ENCODE assay signal across 1 cellular context in the genomic region with DNA sequence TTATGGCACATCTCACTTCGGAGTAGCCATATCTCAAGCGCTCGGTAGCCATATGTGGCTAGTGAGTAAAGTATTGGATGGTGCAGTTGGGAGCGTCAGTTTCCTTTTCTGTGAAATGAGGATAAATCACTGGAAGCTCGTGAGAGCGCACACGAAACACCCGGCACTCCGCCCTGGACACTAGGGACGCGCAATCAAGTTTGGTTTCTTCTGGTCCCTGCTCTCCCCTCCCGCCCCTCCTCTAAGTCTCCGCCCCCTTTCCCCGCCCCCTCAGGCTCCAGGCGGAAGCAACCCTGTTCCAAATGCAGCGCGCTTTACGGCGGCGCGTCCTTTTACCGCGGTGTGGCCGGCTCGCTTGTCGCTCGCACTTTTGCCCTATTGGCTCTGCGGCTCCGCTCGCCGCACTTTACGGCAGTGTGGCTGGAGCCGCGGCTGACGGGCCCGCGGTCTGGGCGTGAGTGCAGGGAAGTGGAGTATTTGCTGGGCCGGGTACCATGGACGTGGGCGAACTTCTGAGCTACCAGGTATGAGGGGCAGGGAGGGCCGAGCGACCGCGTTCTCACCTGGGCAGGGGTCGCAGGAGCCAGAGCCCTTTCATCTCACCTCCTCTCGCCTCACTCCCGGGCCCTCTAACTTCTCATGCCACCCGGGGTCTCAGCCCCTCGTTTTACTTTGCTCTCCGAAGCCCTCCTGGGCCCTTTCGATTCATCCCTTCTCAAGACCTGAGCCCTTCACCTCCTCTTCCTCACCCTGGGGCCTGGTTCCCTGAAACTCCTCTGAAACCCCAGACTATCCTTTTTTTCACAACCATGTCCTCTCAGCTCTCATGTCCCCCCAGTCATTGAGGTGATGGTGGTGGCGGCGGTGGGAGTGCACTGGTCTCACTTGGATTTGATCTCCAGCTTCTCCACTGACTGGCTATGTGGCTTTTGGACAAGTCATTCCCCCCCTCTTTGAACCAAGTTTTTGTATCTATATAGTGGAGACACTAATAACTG.
A peak's percentile ranks its signal among the peaks of the same experiment; 100 is the strongest.
TF ChIP-seq lines count a peak whose summit lies in the region.

A gene with protein sequence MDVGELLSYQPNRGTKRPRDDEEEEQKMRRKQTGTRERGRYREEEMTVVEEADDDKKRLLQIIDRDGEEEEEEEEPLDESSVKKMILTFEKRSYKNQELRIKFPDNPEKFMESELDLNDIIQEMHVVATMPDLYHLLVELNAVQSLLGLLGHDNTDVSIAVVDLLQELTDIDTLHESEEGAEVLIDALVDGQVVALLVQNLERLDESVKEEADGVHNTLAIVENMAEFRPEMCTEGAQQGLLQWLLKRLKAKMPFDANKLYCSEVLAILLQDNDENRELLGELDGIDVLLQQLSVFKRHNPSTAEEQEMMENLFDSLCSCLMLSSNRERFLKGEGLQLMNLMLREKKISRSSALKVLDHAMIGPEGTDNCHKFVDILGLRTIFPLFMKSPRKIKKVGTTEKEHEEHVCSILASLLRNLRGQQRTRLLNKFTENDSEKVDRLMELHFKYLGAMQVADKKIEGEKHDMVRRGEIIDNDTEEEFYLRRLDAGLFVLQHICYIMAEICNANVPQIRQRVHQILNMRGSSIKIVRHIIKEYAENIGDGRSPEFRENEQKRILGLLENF (plus strand): TSS at position 402 of the 998 bp plus-strand sequence. CDS start 93 bp downstream, at position 495.

TF ChIP-seq in HepG2, 621 proteins besides CTCF, POLR2A, EP300 and RAD21 (continued from another document and continues in another):
- TF ChIP-seq, protein P1, sequence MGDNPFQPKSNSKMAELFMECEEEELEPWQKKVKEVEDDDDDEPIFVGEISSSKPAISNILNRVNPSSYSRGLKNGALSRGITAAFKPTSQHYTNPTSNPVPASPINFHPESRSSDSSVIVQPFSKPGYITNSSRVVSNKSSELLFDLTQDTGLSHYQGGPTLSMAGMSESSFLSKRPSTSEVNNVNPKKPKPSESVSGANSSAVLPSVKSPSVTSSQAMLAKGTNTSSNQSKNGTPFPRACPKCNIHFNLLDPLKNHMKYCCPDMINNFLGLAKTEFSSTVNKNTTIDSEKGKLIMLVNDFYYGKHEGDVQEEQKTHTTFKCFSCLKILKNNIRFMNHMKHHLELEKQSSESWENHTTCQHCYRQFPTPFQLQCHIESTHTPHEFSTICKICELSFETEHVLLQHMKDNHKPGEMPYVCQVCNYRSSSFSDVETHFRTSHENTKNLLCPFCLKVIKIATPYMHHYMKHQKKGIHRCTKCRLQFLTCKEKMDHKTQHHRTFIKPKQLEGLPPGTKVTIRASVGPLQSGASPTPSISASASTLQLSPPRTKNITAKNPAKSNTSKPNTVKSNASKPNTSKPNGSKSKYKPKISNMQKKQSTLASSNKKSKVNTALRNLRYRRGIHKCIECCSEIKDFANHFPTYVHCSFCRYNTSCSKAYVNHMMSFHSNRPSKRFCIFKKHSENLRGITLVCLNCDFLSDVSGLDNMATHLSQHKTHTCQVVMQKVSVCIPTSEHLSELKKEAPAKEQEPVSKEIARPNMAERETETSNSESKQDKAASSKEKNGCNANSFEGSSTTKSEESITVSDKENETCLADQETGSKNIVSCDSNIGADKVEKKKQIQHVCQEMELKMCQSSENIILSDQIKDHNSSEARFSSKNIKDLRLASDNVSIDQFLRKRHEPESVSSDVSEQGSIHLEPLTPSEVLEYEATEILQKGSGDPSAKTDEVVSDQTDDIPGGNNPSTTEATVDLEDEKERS (CRISPR knock-in tag; IDR thresholded peaks at IDR 0.05), result peak; percentile 58; the same call in 1 of the 2 replicates
- TF ChIP-seq NFATC3 (CRISPR knock-in tag; IDR thresholded peaks at IDR 0.05) (peak; percentile 56; the same call in 1 of the 2 replicates), RCOR2 (CRISPR knock-in tag; IDR thresholded peaks at IDR 0.05) (peak; percentile 43; the same call in 1 of the 2 replicates), MAFG (CRISPR knock-in tag; IDR thresholded peaks at IDR 0.05) (no peak), TMF1 (CRISPR knock-in tag; IDR thresholded peaks at IDR 0.05; ENCODE audit: low read depth) (peak; percentile 90), ELF1 (CRISPR knock-in tag; IDR thresholded peaks at IDR 0.05) (peak; percentile 98), ZNF335 (CRISPR knock-in tag; IDR thresholded peaks at IDR 0.05) (peak; percentile 79; the same call in 1 of the 2 replicates), TCF12 (IDR thresholded peaks at IDR 0.05) (no peak), TCF12 (CRISPR knock-in tag; IDR thresholded peaks at IDR 0.05) (peak; percentile 57; the same call in 1 of the 2 replicates), ZNF567 (CRISPR knock-in tag; IDR thresholded peaks at IDR 0.05; ENCODE audit: borderline replicate concordance) (peak; percentile 85; the same call in 1 of the 2 replicates), SMARCC2 (IDR thresholded peaks at IDR 0.05) (no peak), SMAD1 (CRISPR knock-in tag; IDR thresholded peaks at IDR 0.05; ENCODE audit: borderline replicate concordance, low read depth) (peak; percentile 97), ZBTB7B (CRISPR knock-in tag; IDR thresholded peaks at IDR 0.05) (no peak)
- TF ChIP-seq, protein P2, sequence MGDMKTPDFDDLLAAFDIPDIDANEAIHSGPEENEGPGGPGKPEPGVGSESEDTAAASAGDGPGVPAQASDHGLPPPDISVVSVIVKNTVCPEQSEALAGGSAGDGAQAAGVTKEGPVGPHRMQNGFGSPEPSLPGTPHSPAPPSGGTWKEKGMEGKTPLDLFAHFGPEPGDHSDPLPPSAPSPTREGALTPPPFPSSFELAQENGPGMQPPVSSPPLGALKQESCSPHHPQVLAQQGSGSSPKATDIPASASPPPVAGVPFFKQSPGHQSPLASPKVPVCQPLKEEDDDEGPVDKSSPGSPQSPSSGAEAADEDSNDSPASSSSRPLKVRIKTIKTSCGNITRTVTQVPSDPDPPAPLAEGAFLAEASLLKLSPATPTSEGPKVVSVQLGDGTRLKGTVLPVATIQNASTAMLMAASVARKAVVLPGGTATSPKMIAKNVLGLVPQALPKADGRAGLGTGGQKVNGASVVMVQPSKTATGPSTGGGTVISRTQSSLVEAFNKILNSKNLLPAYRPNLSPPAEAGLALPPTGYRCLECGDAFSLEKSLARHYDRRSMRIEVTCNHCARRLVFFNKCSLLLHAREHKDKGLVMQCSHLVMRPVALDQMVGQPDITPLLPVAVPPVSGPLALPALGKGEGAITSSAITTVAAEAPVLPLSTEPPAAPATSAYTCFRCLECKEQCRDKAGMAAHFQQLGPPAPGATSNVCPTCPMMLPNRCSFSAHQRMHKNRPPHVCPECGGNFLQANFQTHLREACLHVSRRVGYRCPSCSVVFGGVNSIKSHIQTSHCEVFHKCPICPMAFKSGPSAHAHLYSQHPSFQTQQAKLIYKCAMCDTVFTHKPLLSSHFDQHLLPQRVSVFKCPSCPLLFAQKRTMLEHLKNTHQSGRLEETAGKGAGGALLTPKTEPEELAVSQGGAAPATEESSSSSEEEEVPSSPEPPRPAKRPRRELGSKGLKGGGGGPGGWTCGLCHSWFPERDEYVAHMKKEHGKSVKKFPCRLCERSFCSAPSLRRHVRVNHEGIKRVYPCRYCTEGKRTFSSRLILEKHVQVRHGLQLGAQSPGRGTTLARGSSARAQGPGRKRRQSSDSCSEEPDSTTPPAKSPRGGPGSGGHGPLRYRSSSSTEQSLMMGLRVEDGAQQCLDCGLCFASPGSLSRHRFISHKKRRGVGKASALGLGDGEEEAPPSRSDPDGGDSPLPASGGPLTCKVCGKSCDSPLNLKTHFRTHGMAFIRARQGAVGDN (CRISPR knock-in tag; IDR thresholded peaks at IDR 0.05), result peak; percentile 91
- TF ChIP-seq, protein P3, sequence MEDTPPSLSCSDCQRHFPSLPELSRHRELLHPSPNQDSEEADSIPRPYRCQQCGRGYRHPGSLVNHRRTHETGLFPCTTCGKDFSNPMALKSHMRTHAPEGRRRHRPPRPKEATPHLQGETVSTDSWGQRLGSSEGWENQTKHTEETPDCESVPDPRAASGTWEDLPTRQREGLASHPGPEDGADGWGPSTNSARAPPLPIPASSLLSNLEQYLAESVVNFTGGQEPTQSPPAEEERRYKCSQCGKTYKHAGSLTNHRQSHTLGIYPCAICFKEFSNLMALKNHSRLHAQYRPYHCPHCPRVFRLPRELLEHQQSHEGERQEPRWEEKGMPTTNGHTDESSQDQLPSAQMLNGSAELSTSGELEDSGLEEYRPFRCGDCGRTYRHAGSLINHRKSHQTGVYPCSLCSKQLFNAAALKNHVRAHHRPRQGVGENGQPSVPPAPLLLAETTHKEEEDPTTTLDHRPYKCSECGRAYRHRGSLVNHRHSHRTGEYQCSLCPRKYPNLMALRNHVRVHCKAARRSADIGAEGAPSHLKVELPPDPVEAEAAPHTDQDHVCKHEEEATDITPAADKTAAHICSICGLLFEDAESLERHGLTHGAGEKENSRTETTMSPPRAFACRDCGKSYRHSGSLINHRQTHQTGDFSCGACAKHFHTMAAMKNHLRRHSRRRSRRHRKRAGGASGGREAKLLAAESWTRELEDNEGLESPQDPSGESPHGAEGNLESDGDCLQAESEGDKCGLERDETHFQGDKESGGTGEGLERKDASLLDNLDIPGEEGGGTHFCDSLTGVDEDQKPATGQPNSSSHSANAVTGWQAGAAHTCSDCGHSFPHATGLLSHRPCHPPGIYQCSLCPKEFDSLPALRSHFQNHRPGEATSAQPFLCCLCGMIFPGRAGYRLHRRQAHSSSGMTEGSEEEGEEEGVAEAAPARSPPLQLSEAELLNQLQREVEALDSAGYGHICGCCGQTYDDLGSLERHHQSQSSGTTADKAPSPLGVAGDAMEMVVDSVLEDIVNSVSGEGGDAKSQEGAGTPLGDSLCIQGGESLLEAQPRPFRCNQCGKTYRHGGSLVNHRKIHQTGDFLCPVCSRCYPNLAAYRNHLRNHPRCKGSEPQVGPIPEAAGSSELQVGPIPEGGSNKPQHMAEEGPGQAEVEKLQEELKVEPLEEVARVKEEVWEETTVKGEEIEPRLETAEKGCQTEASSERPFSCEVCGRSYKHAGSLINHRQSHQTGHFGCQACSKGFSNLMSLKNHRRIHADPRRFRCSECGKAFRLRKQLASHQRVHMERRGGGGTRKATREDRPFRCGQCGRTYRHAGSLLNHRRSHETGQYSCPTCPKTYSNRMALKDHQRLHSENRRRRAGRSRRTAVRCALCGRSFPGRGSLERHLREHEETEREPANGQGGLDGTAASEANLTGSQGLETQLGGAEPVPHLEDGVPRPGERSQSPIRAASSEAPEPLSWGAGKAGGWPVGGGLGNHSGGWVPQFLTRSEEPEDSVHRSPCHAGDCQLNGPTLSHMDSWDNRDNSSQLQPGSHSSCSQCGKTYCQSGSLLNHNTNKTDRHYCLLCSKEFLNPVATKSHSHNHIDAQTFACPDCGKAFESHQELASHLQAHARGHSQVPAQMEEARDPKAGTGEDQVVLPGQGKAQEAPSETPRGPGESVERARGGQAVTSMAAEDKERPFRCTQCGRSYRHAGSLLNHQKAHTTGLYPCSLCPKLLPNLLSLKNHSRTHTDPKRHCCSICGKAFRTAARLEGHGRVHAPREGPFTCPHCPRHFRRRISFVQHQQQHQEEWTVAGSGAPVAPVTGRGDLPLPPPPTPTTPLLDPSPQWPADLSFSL (CRISPR knock-in tag; IDR thresholded peaks at IDR 0.05), result no peak
- TF ChIP-seq, protein P4, sequence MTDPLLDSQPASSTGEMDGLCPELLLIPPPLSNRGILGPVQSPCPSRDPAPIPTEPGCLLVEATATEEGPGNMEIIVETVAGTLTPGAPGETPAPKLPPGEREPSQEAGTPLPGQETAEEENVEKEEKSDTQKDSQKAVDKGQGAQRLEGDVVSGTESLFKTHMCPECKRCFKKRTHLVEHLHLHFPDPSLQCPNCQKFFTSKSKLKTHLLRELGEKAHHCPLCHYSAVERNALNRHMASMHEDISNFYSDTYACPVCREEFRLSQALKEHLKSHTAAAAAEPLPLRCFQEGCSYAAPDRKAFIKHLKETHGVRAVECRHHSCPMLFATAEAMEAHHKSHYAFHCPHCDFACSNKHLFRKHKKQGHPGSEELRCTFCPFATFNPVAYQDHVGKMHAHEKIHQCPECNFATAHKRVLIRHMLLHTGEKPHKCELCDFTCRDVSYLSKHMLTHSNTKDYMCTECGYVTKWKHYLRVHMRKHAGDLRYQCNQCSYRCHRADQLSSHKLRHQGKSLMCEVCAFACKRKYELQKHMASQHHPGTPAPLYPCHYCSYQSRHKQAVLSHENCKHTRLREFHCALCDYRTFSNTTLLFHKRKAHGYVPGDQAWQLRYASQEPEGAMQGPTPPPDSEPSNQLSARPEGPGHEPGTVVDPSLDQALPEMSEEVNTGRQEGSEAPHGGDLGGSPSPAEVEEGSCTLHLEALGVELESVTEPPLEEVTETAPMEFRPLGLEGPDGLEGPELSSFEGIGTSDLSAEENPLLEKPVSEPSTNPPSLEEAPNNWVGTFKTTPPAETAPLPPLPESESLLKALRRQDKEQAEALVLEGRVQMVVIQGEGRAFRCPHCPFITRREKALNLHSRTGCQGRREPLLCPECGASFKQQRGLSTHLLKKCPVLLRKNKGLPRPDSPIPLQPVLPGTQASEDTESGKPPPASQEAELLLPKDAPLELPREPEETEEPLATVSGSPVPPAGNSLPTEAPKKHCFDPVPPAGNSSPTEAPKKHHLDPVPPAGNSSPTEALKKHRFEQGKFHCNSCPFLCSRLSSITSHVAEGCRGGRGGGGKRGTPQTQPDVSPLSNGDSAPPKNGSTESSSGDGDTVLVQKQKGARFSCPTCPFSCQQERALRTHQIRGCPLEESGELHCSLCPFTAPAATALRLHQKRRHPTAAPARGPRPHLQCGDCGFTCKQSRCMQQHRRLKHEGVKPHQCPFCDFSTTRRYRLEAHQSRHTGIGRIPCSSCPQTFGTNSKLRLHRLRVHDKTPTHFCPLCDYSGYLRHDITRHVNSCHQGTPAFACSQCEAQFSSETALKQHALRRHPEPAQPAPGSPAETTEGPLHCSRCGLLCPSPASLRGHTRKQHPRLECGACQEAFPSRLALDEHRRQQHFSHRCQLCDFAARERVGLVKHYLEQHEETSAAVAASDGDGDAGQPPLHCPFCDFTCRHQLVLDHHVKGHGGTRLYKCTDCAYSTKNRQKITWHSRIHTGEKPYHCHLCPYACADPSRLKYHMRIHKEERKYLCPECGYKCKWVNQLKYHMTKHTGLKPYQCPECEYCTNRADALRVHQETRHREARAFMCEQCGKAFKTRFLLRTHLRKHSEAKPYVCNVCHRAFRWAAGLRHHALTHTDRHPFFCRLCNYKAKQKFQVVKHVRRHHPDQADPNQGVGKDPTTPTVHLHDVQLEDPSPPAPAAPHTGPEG (CRISPR knock-in tag; IDR thresholded peaks at IDR 0.05), result no peak
- TF ChIP-seq, protein P5, sequence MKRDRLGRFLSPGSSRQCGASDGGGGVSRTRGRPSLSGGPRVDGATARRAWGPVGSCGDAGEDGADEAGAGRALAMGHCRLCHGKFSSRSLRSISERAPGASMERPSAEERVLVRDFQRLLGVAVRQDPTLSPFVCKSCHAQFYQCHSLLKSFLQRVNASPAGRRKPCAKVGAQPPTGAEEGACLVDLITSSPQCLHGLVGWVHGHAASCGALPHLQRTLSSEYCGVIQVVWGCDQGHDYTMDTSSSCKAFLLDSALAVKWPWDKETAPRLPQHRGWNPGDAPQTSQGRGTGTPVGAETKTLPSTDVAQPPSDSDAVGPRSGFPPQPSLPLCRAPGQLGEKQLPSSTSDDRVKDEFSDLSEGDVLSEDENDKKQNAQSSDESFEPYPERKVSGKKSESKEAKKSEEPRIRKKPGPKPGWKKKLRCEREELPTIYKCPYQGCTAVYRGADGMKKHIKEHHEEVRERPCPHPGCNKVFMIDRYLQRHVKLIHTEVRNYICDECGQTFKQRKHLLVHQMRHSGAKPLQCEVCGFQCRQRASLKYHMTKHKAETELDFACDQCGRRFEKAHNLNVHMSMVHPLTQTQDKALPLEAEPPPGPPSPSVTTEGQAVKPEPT (CRISPR knock-in tag; IDR thresholded peaks at IDR 0.05; ENCODE audit: low read depth), result no peak
